Comparison of ENCODE assay signal across 12 cellular contexts in the genomic region with DNA sequence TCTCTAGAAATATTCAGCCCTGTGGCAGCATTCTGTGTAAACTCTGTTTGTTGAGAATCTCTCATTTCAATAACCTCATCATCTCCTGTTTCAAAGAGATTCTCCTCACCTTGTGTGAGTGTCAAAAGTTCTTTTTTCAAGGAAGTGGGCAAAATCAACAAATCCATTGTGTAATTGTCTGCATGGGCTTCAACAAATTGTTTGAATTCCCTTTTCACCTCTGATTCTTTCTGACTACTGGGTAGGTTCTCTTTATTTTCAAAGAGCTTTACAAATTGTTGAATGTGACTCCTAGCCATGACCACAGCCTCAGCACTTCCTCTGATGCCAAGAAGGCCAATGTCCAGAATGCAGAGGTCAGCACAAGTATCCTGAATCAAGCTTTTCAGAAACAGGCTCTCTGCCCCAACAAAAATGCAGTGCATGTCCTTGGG.
DNase-seq lines count a peak whose midpoint lies in the region; ATAC-seq lines count a peak whose summit lies in the region.
"Had no signal": no experiment of that assay in that cellular context is flagged by ENCODE, and none has a peak within 500 bp of the region (broad histone marks: within the 10 kb centered on the region; RNA-seq: fewer than 3 reads in every experiment).

No MANE protein-coding gene starts in this region.

- no peaks in the 10 kb centered on the region for H3K9me3 Mint-ChIP-seq in stimulated activated naive CD8-positive, alpha-beta T cell treated with anti-CD3 and anti-CD28 coated beads, Interleukin-15, Interleukin-2, amounts not matched to agents 100 ng/mL and 50 ng/mL, for 24 hours
- H3K9me3 Mint-ChIP-seq in stimulated activated naive CD8-positive, alpha-beta T cell treated with anti-CD3 and anti-CD28 coated beads, Interleukin-15, amount 100 ng/mL, for 72 hours, result no peaks in the 10 kb centered on the region
- H3K9me3 Mint-ChIP-seq in memory B cell, result no peaks in the 10 kb centered on the region

- H3K27ac Mint-ChIP-seq in stimulated activated naive CD8-positive, alpha-beta T cell treated with anti-CD3 and anti-CD28 coated beads, Interleukin-15, Interleukin-2, amounts not matched to agents 100 ng/mL and 50 ng/mL, for 24 hours, result peak overlapping the region; percentile 14
- H3K27ac Mint-ChIP-seq in stimulated activated naive CD8-positive, alpha-beta T cell treated with anti-CD3 and anti-CD28 coated beads, Interleukin-15, amount 100 ng/mL, for 72 hours, result no peak overlapping the region
- peak overlapping the region; percentile 69 for H3K27ac Mint-ChIP-seq in memory B cell

- no peak for ATAC-seq in stimulated activated naive CD8-positive, alpha-beta T cell treated with anti-CD3 and anti-CD28 coated beads, Interleukin-15, amount 100 ng/mL, for 72 hours
- ATAC-seq in memory B cell (ENCODE audit: low read depth) (no peak), HG03045 (IDR thresholded peaks at IDR 0.05; ENCODE audit: unreplicated experiment) (no peak), GM21528 (IDR thresholded peaks at IDR 0.05; ENCODE audit: low FRiP score, unreplicated experiment) (no peak)
- ATAC-seq: HCT116 had no signal

- peaks cover 88% of the 10 kb centered on the region for H3K4me1 Mint-ChIP-seq in stimulated activated naive CD8-positive, alpha-beta T cell treated with anti-CD3 and anti-CD28 coated beads, Interleukin-15, Interleukin-2, amounts not matched to agents 100 ng/mL and 50 ng/mL, for 24 hours (ENCODE audit: low read depth)
- peaks cover 79% of the 10 kb centered on the region for H3K4me1 Mint-ChIP-seq in stimulated activated naive CD8-positive, alpha-beta T cell treated with anti-CD3 and anti-CD28 coated beads, Interleukin-15, amount 100 ng/mL, for 72 hours
- peaks cover 12% of the 10 kb centered on the region for H3K4me1 Mint-ChIP-seq in memory B cell

- H3K36me3 Mint-ChIP-seq in stimulated activated naive CD8-positive, alpha-beta T cell treated with anti-CD3 and anti-CD28 coated beads, Interleukin-15, Interleukin-2, amounts not matched to agents 100 ng/mL and 50 ng/mL, for 24 hours (ENCODE audit: low read depth), result peaks cover 51% of the 10 kb centered on the region
- H3K36me3 Mint-ChIP-seq in memory B cell, result peaks cover 13% of the 10 kb centered on the region

- no peak overlapping the region for H3K4me3 Mint-ChIP-seq in stimulated activated naive CD8-positive, alpha-beta T cell treated with anti-CD3 and anti-CD28 coated beads, Interleukin-15, Interleukin-2, amounts not matched to agents 100 ng/mL and 50 ng/mL, for 24 hours
- H3K4me3 Mint-ChIP-seq in stimulated activated naive CD8-positive, alpha-beta T cell treated with anti-CD3 and anti-CD28 coated beads, Interleukin-15, amount 100 ng/mL, for 72 hours, result no peak overlapping the region
- no peak overlapping the region for H3K4me3 Mint-ChIP-seq in memory B cell

- H3K27me3 Mint-ChIP-seq in stimulated activated naive CD8-positive, alpha-beta T cell treated with anti-CD3 and anti-CD28 coated beads, Interleukin-15, Interleukin-2, amounts not matched to agents 100 ng/mL and 50 ng/mL, for 24 hours, result no peaks in the 10 kb centered on the region
- no peaks in the 10 kb centered on the region for H3K27me3 Mint-ChIP-seq in stimulated activated naive CD8-positive, alpha-beta T cell treated with anti-CD3 and anti-CD28 coated beads, Interleukin-15, amount 100 ng/mL, for 72 hours
- H3K27me3 Mint-ChIP-seq in memory B cell, result no peaks in the 10 kb centered on the region

- no peak for DNase-seq in stimulated activated naive CD8-positive, alpha-beta T cell treated with anti-CD3 and anti-CD28 coated beads, Interleukin-15, amount 100 ng/mL, for 72 hours
- DNase-seq in memory B cell (ENCODE audit: low spot score in 2 of 2) (no peak), D341Med (ENCODE audit: low spot score) (no peak), epidermal melanocyte (ENCODE audit: insufficient read length, low spot score) (no peak)
- DNase-seq: BE2C, NCI-H1417, trophoblast cell had no signal

- peak overlapping the region; percentile 11 for H3K27ac ChIP-seq in cingulate gyrus (ENCODE audit: low read depth, low read length)

Comparison
In these comparisons a context has a peak if more than half of its experiments do, and no peak if none do; other contexts are left out.
1. H3K27ac Mint-ChIP-seq: peak in stimulated activated naive CD8-positive, alpha-beta T cell treated with anti-CD3 and anti-CD28 coated beads, Interleukin-15, Interleukin-2, amounts not matched to agents 100 ng/mL and 50 ng/mL, for 24 hours (single experiment) and memory B cell (single experiment); none in stimulated activated naive CD8-positive, alpha-beta T cell treated with anti-CD3 and anti-CD28 coated beads, Interleukin-15, amount 100 ng/mL, for 72 hours (0 of 2).